19 cellular contexts compared by ENCODE assay signal in genomic region chr12:124832856-124833255, GRCh38.
"Had no signal": no experiment of that assay in that cellular context is flagged by ENCODE, and none has a peak within 500 bp of the region (broad histone marks: within the 10 kb centered on the region; RNA-seq: fewer than 3 reads in every experiment).

No MANE protein-coding gene starts in this region.

- H3K27me3 Mint-ChIP-seq: activated CD4-positive, alpha-beta T cell treated with anti-CD3 and anti-CD28 coated beads for 36 hours; memory B cell had no signal

- H3K4me1 Mint-ChIP-seq: natural killer cell had no signal

- DNase-seq: activated CD4-positive, alpha-beta T cell treated with anti-CD3 and anti-CD28 coated beads for 36 hours; activated CD4-positive, alpha-beta T cell treated with anti-CD3 and anti-CD28 coated beads, Interleukin-2, amount 50 U/mL, for 48 hours; activated gamma-delta T cell treated with Interleukin-2 at 50 U/mL for 16 hours; foreskin melanocyte; natural killer cell; occipital lobe; stimulated activated CD4-positive, alpha-beta T cell treated with anti-CD3 and anti-CD28 coated beads, Interleukin-12 subunit alpha, Interleukin-12 subunit beta, amount 100 ng/mL, for 4 hours; stimulated activated CD4-positive, alpha-beta T cell treated with anti-CD3 and anti-CD28 coated beads, Interleukin-2, amount 100 ng/mL, for 24 hours; stimulated activated naive CD4-positive, alpha-beta T cell treated with Interleukin-2 at 50 U/mL for 16 hours had no signal

- H3K27ac Mint-ChIP-seq: activated CD4-positive, alpha-beta T cell treated with anti-CD3 and anti-CD28 coated beads for 36 hours; memory B cell; natural killer cell; T-helper 2 cell treated with Interferon-gamma antibody and Interleukin-4, amounts not matched to agents 5 μg/mL and 100 μg/mL, for 36 hours had no signal

- H3K9me3 Mint-ChIP-seq: activated naive CD4-positive, alpha-beta T cell treated with anti-CD3 and anti-CD28 coated beads, Interleukin-2, amount 50 U/mL, for 72 hours; T-helper 2 cell treated with Interferon-gamma antibody and Interleukin-4, amounts not matched to agents 5 μg/mL and 100 μg/mL, for 36 hours had no signal

- FAIRE-seq: colon, keratinocyte, urothelium cell line had no signal

- H3K4me3 ChIP-seq: body of pancreas, left lung, tibial nerve had no signal

- H3K36me3 Mint-ChIP-seq: activated naive CD4-positive, alpha-beta T cell treated with anti-CD3 and anti-CD28 coated beads, Interleukin-2, amount 50 U/mL, for 72 hours; natural killer cell had no signal

- H3K36me3 ChIP-seq: left lung, tibial nerve had no signal

- H3K27ac ChIP-seq: body of pancreas, left lung had no signal

- H3K9me3 ChIP-seq: body of pancreas, left lung, tibial nerve had no signal

- ATAC-seq: activated CD4-positive, alpha-beta T cell treated with anti-CD3 and anti-CD28 coated beads for 36 hours; activated naive CD4-positive, alpha-beta T cell treated with anti-CD3 and anti-CD28 coated beads, Interleukin-2, amount 50 U/mL, for 72 hours; body of pancreas; left lung; natural killer cell had no signal

- H3K4me3 Mint-ChIP-seq: activated CD4-positive, alpha-beta T cell treated with anti-CD3 and anti-CD28 coated beads for 36 hours; memory B cell; natural killer cell; T-helper 2 cell treated with Interferon-gamma antibody and Interleukin-4, amounts not matched to agents 5 μg/mL and 100 μg/mL, for 36 hours; WTC11 had no signal

- H3K27me3 ChIP-seq: body of pancreas, left lung, tibial nerve had no signal
